ENCODE assay signal across 16 cellular contexts in genomic region chr10:25815236-25815635, GRCh38.
"Had no signal": no experiment of that assay in that cellular context is flagged by ENCODE, and none has a peak within 500 bp of the region (broad histone marks: within the 10 kb centered on the region; RNA-seq: fewer than 3 reads in every experiment).

No MANE protein-coding gene starts in this region.

- H3K27me3 Mint-ChIP-seq: activated naive CD4-positive, alpha-beta T cell treated with anti-CD3 and anti-CD28 coated beads, Interleukin-2, amount 10 ng/mL, durations not matched to agents 7 days and 5 days had no signal

- H3K27ac Mint-ChIP-seq: activated naive CD4-positive, alpha-beta T cell treated with anti-CD3 and anti-CD28 coated beads, Interleukin-2, amount 10 ng/mL, durations not matched to agents 7 days and 5 days; stimulated activated naive CD8-positive, alpha-beta T cell treated with anti-CD3 and anti-CD28 coated beads, Interleukin-15, amount 100 ng/mL, for 72 hours had no signal

- H3K4me3 ChIP-seq: gastroesophageal sphincter, lung, psoas muscle, right lobe of liver, spleen, upper lobe of left lung had no signal

- FAIRE-seq: islet of Langerhans had no signal

- H3K36me3 Mint-ChIP-seq: activated naive CD4-positive, alpha-beta T cell treated with anti-CD3 and anti-CD28 coated beads, Interleukin-2, amount 10 ng/mL, durations not matched to agents 7 days and 5 days had no signal

- H3K27me3 ChIP-seq: brain microvascular endothelial cell, right lobe of liver, spleen, upper lobe of left lung had no signal

- H3K4me3 Mint-ChIP-seq: activated naive CD4-positive, alpha-beta T cell treated with anti-CD3 and anti-CD28 coated beads, Interleukin-2, amount 10 ng/mL, durations not matched to agents 7 days and 5 days; neural crest cell; stimulated activated naive CD8-positive, alpha-beta T cell treated with anti-CD3 and anti-CD28 coated beads, Interleukin-15, amount 100 ng/mL, for 72 hours had no signal

- H3K4me1 ChIP-seq: gastroesophageal sphincter, psoas muscle, right lobe of liver, spleen, upper lobe of left lung had no signal

- H3K9me3 Mint-ChIP-seq: activated naive CD4-positive, alpha-beta T cell treated with anti-CD3 and anti-CD28 coated beads, Interleukin-2, amount 10 ng/mL, durations not matched to agents 7 days and 5 days; activated T-helper 2 cell treated with anti-CD3 and anti-CD28 coated beads, Interferon-gamma antibody, Interleukin-2, Interleukin-4, amounts not matched to agents 10 μg/mL and 5 μg/mL and 100 μg/mL, durations not matched to agents 14 hours and 24 hours and 36 hours; neural crest cell; stimulated activated naive CD8-positive, alpha-beta T cell treated with anti-CD3 and anti-CD28 coated beads, Interleukin-15, amount 100 ng/mL, for 72 hours had no signal

- H3K9me3 ChIP-seq: gastroesophageal sphincter, psoas muscle, right lobe of liver, spleen, upper lobe of left lung had no signal

- H3K4me1 Mint-ChIP-seq: activated naive CD4-positive, alpha-beta T cell treated with anti-CD3 and anti-CD28 coated beads, Interleukin-2, amount 10 ng/mL, durations not matched to agents 7 days and 5 days; stimulated activated naive CD8-positive, alpha-beta T cell treated with anti-CD3 and anti-CD28 coated beads, Interleukin-15, amount 100 ng/mL, for 72 hours had no signal

- H3K27ac ChIP-seq: brain microvascular endothelial cell, gastroesophageal sphincter, psoas muscle, right lobe of liver, spleen, upper lobe of left lung had no signal

- DNase-seq: activated CD4-positive, alpha-beta T cell treated with anti-CD3 and anti-CD28 coated beads, Interleukin-2, amount 50 U/mL, for 1 hour; activated naive CD4-positive, alpha-beta T cell treated with anti-CD3 and anti-CD28 coated beads, Interleukin-2, amount 10 ng/mL, durations not matched to agents 7 days and 5 days; brain microvascular endothelial cell; effector memory CD4-positive, alpha-beta T cell; midbrain; psoas muscle; right lobe of liver; spleen; stimulated activated naive CD8-positive, alpha-beta T cell treated with anti-CD3 and anti-CD28 coated beads, Interleukin-15, amount 100 ng/mL, for 72 hours; SW 1271; upper lobe of left lung had no signal

- H3K36me3 ChIP-seq: brain microvascular endothelial cell, gastroesophageal sphincter, right lobe of liver, spleen, upper lobe of left lung had no signal
